In the genomic region with DNA sequence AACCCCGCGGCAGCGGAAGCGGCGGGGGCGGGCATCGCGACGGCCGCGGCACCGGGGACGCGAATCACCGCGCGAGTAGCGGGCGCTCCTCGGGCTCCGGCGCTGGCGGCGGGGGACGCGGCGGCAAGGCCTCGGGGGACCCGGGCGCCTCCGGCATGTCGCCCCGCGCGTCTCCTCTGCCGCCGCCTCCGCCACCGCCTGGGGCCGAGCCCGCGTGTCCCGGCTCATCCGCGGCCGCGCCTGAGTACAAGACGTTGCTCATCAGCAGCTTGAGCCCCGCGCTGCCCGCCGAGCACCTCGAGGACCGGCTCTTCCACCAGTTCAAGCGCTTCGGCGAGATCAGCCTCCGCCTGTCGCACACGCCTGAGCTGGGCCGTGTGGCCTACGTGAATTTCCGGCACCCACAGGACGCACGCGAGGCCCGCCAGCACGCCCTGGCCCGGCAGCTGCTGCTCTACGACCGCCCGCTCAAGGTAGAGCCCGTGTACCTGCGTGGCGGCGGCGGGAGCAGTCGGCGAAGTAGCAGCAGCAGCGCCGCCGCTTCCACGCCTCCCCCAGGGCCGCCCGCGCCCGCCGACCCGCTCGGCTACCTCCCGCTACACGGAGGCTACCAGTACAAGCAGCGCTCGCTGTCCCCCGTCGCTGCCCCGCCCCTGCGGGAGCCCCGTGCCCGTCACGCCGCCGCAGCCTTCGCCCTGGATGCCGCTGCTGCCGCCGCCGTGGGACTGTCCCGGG, we compare ENCODE assay signal across 8 cellular contexts. TPM values are rescaled to one million over a fixed set of nuclear protein-coding genes. Genes with fewer than 3 reads are reported as not detected.
A peak's percentile ranks its signal among the peaks of the same experiment; 100 is the strongest.
DNase-seq lines count a peak whose midpoint lies in the region; ATAC-seq and TF ChIP-seq lines count a peak whose summit lies in the region.

No MANE protein-coding gene starts in this region.

- WGBS in ectodermal cell, 2 experiments, result 10 to 11% methylated on average over 109 of the region's 109 CpGs

- H3K27me3 Mint-ChIP-seq in memory B cell, result no peaks in the 10 kb centered on the region

- no TSS peak for BruUV-seq in A673 (replicated peaks; lab: Mats Ljungman, UMichigan)

- peak; percentile 16 for ATAC-seq in GM19035 (IDR thresholded peaks at IDR 0.05; ENCODE audit: unreplicated experiment)
- peak; percentile 27 for ATAC-seq in HG03354 (IDR thresholded peaks at IDR 0.05; ENCODE audit: poor library complexity, severe bottlenecking, unreplicated experiment)
- ATAC-seq in memory B cell (ENCODE audit: low read depth), result peak; percentile 17

- DNase-seq in A673 (ENCODE audit: low spot score) (peak; percentile 6), memory B cell (ENCODE audit: low spot score in 2 of 2) (peak; percentile 24 to 45), substantia nigra (lab: John Stamatoyannopoulos, UW) (peak in 4 of 49 donors; percentile 37 to 46 (median 40)), SHP77 (lab: John Stamatoyannopoulos, UW) (no peak)
- peak; percentile 49 to 65 for DNase-seq in activated CD4-positive, alpha-beta T cell treated with anti-CD3 and anti-CD28 coated beads for 4 hours

- H3K27me3 ChIP-seq in A673 (replicated peaks; ENCODE audit: insufficient read depth, low read depth, low read length, poor library complexity), result no peaks in the 10 kb centered on the region
- H3K27me3 ChIP-seq in ectodermal cell (ENCODE audit: control insufficient read depth, insufficient read depth, low read length, poor library complexity, severe bottlenecking), result no peaks in the 10 kb centered on the region

- H3K9me3 Mint-ChIP-seq in memory B cell, result no peaks in the 10 kb centered on the region

- no peaks in the 10 kb centered on the region for H3K9me3 ChIP-seq in A673 (ENCODE audit: low read depth, low read length, poor library complexity, severe bottlenecking)
- no peaks in the 10 kb centered on the region for H3K9me3 ChIP-seq in ectodermal cell (ENCODE audit: control insufficient read depth, low read length)

- peak overlapping the region; percentile 83 for H3K4me3 Mint-ChIP-seq in memory B cell

- peaks cover 16% of the 10 kb centered on the region for H3K36me3 Mint-ChIP-seq in memory B cell

- peaks cover 57% of the 10 kb centered on the region for H3K36me3 ChIP-seq in A673 (ENCODE audit: insufficient read depth, low read length, poor library complexity, severe bottlenecking)
- H3K36me3 ChIP-seq in ectodermal cell (ENCODE audit: control insufficient read depth, insufficient read depth, low read length), result peaks cover 57% of the 10 kb centered on the region

- POLR2A ChIA-PET in A673 (lab: Charles Lee; ENCODE audit: low non-redundant PET), result interaction anchor here (0.7 kb wide), 1 partner anchor 40 kb away, joined by 3 read pairs; no protein-coding TSS in a partner anchor

- intact Hi-C loops in A673 (cut with micrococcal nuclease; ENCODE audit: unreplicated experiment), result no loop called here

- H3K4me3 ChIP-seq in A673 (ENCODE audit: low read depth, low read length, poor library complexity, severe bottlenecking) (peak overlapping the region; percentile 63), ectodermal cell (ENCODE audit: insufficient read depth, low read depth, low read length) (peak overlapping the region; percentile 79)

- H3K27ac ChIP-seq in A673 (ENCODE audit: low read depth, low read length, poor library complexity, severe bottlenecking) (peak overlapping the region; percentile 87), ectodermal cell (ENCODE audit: insufficient read depth, low read depth, low read length, poor library complexity, severe bottlenecking) (peak overlapping the region; percentile 96), substantia nigra (ENCODE audit: low read depth, low read length, poor library complexity, severe bottlenecking) (peak overlapping the region; percentile 64)

- peak overlapping the region; percentile 60 for H3K27ac Mint-ChIP-seq in memory B cell

- H3K4me1 Mint-ChIP-seq in memory B cell, result peaks cover 30% of the 10 kb centered on the region

- H3K4me1 ChIP-seq in A673 (ENCODE audit: insufficient read depth, low read length, poor library complexity, severe bottlenecking) (peaks cover 11% of the 10 kb centered on the region), ectodermal cell (ENCODE audit: control insufficient read depth, insufficient read depth, low read length) (peaks cover 29% of the 10 kb centered on the region)

- CTCF ChIA-PET in A673 (lab: Charles Lee), result no interaction called here

- no peak for TF ChIP-seq CTCF in A673 (conservative IDR thresholded peaks at IDR 0.05; ENCODE audit: low read depth, low read length)

RNA-seq across cellular contexts. Expression of gene RBM15B, which starts 0.6 kb away (rescaled TPM):
- 26.8 and 27.0 TPM in 2 replicates for total RNA-seq in A673 (2021)
- polyA plus RNA-seq in ectodermal cell (2013, experiment 1 of 4), result 63.2 TPM
- polyA plus RNA-seq in ectodermal cell (2013, experiment 2 of 4), result 70.1 TPM
- 42.5 TPM for polyA plus RNA-seq in ectodermal cell (2013, experiment 3 of 4)
- polyA plus RNA-seq in ectodermal cell (2013, experiment 4 of 4), result 48.2 TPM

RNA-seq across cellular contexts. Expression of gene MANF, which starts 6.6 kb away (rescaled TPM):
- total RNA-seq in A673 (2021), result 82.8 and 106 TPM in 2 replicates
- 93.2 TPM for polyA plus RNA-seq in ectodermal cell (2013, experiment 1 of 4)
- polyA plus RNA-seq in ectodermal cell (2013, experiment 2 of 4), result 85.2 TPM
- polyA plus RNA-seq in ectodermal cell (2013, experiment 3 of 4), result 86.4 TPM
- polyA plus RNA-seq in ectodermal cell (2013, experiment 4 of 4), result 106 TPM

Comparison
In these comparisons a context has a peak if more than half of its experiments do, and no peak if none do; other contexts are left out.
1. DNase-seq: peak in A673 (single experiment), activated CD4-positive, alpha-beta T cell treated with anti-CD3 and anti-CD28 coated beads for 4 hours (2 of 2) and memory B cell (2 of 2); none in SHP77 (0 of 2).
2. Peak in every context shown above with its lines, with median percentiles within 50 percentile points of each other: H3K27ac ChIP-seq and ATAC-seq.